ENCODE assay signal across 22 cellular contexts in the genomic region with DNA sequence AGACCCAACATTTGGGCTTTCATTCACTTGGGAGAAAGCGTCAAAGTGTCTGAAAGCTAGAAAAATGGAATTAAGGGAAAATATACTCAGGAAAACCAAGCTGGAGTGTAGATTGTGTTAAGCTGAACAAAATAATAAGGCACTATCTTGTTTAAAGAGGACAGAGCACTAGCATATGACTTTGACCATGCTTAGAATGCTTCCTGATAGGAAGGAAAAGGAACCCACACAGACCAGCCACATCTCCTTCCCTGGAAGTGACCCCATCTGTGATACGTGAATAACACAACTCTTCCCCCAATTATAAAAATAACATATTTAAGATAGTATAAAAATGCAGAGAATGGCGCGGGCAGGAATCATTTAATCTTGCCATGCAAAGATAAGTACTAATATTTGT.
"Had no signal": no experiment of that assay in that cellular context is flagged by ENCODE, and none has a peak within 500 bp of the region (broad histone marks: within the 10 kb centered on the region; RNA-seq: fewer than 3 reads in every experiment).

No MANE protein-coding gene starts in this region.

- ATAC-seq: foreskin keratinocyte; gastroesophageal sphincter; heart left ventricle; left colon; left lobe of liver; lower lobe of right lung; naive thymus-derived CD4-positive, alpha-beta T cell had no signal

- H3K36me3 Mint-ChIP-seq: mesothelial cell of epicardium had no signal

- H3K9me3 ChIP-seq: esophagus muscularis mucosa, gastroesophageal sphincter, left ventricle myocardium inferior, lower lobe of right lung had no signal

- H3K4me1 Mint-ChIP-seq: mesothelial cell of epicardium had no signal

- H3K4me3 Mint-ChIP-seq: immature natural killer cell; mesothelial cell of epicardium; naive thymus-derived CD4-positive, alpha-beta T cell had no signal

- H3K4me2 ChIP-seq: hepatocyte had no signal

- H3K4me1 ChIP-seq: esophagus muscularis mucosa, gastroesophageal sphincter, left ventricle myocardium inferior, lower lobe of right lung had no signal

- H3K27ac Mint-ChIP-seq: immature natural killer cell, mesothelial cell of epicardium had no signal

- H3K27me3 ChIP-seq: dorsolateral prefrontal cortex, esophagus muscularis mucosa, gastroesophageal sphincter, heart left ventricle, hepatocyte had no signal

- DNase-seq: dermis blood vessel endothelial cell; dorsolateral prefrontal cortex; effector CD4-positive, alpha-beta T cell; effector memory CD4-positive, alpha-beta T cell; foreskin keratinocyte; heart left ventricle; hypothalamus; immature natural killer cell; islet precursor cell; kidney; kidney glomerular epithelial cell; left colon; left ventricle myocardium inferior; lower lobe of right lung; mesenchymal stem cell; naive thymus-derived CD4-positive, alpha-beta T cell had no signal

- H3K9me3 Mint-ChIP-seq: immature natural killer cell, mesothelial cell of epicardium had no signal

- H3K4me3 ChIP-seq: coronary artery, dorsolateral prefrontal cortex, esophagus muscularis mucosa, gastroesophageal sphincter, heart left ventricle, hepatocyte, left ventricle myocardium inferior, lower lobe of right lung had no signal

- H3K36me3 ChIP-seq: esophagus muscularis mucosa, gastroesophageal sphincter, heart left ventricle, left ventricle myocardium inferior, lower lobe of right lung had no signal

- H3K27ac ChIP-seq: coronary artery, dorsolateral prefrontal cortex, esophagus muscularis mucosa, foreskin keratinocyte, gastroesophageal sphincter, heart left ventricle, hepatocyte, left ventricle myocardium inferior, lower lobe of right lung had no signal
